17 cellular contexts compared by ENCODE assay signal in genomic region chr2:115163572-115163971, GRCh38.
DNase-seq lines count a peak whose midpoint lies in the region; ATAC-seq and TF ChIP-seq lines count a peak whose summit lies in the region.
"Had no signal": no experiment of that assay in that cellular context is flagged by ENCODE, and none has a peak within 500 bp of the region (broad histone marks: within the 10 kb centered on the region; RNA-seq: fewer than 3 reads in every experiment).

No MANE protein-coding gene starts in this region.

- H2AFZ ChIP-seq in GM23338: no peak overlapping the region

- TF ChIP-seq CTCF in 22Rv1 (IDR thresholded peaks at IDR 0.05) (peak; percentile 36), GM23338 (conservative IDR thresholded peaks at IDR 0.05; ENCODE audit: low read depth in 2 of 2) (peak; percentile 25 to 44; a peak in 3 of 4 replicates), osteocyte (IDR thresholded peaks at IDR 0.05) (no peak)

- H3K4me2 ChIP-seq in GM23338: peak overlapping the region; percentile 95

- ATAC-seq in GM23338 (peak; percentile 5; the same call in 1 of the 3 replicates), GM18498 (IDR thresholded peaks at IDR 0.05; ENCODE audit: unreplicated experiment) (no peak), HG02852 (IDR thresholded peaks at IDR 0.05; ENCODE audit: unreplicated experiment) (no peak), HG03469 (IDR thresholded peaks at IDR 0.05; ENCODE audit: unreplicated experiment) (no peak)

- no peaks in the 10 kb centered on the region for H3F3A ChIP-seq in GM23338 (replicated peaks; ENCODE audit: low read depth)

- peaks cover 26% of the 10 kb centered on the region for H3K27me3 Mint-ChIP-seq in GM23338 (ENCODE audit: insufficient read depth, low read depth, poor library complexity)
- peaks cover 33% of the 10 kb centered on the region for H3K27me3 Mint-ChIP-seq in osteocyte (ENCODE audit: unreplicated experiment)

- H3K27ac Mint-ChIP-seq in GM23338 (no peak overlapping the region), osteocyte (ENCODE audit: unreplicated experiment) (no peak overlapping the region)
- H3K27ac Mint-ChIP-seq: activated CD4-positive, alpha-beta memory T cell treated with anti-CD3 and anti-CD28 coated beads for 36 hours; activated naive CD8-positive, alpha-beta T cell; activated T-cell treated with anti-CD3 and anti-CD28 coated beads, Interleukin-2, amount 50 U/mL, for 24 hours had no signal

- peaks cover 15% of the 10 kb centered on the region for H4K20me1 ChIP-seq in GM23338 (replicated peaks; ENCODE audit: insufficient read depth)

- H3K4me1 Mint-ChIP-seq in GM23338 (peaks cover 19% of the 10 kb centered on the region), osteocyte (ENCODE audit: unreplicated experiment) (peaks cover 4% of the 10 kb centered on the region)

- H3K9me3 Mint-ChIP-seq in GM23338 (no peaks in the 10 kb centered on the region; the same call in 2 of the 3 replicates), osteocyte (ENCODE audit: unreplicated experiment) (no peaks in the 10 kb centered on the region)
- H3K9me3 Mint-ChIP-seq: activated CD4-positive, alpha-beta memory T cell treated with anti-CD3 and anti-CD28 coated beads for 36 hours; activated T-cell treated with anti-CD3 and anti-CD28 coated beads, Interleukin-2, amount 50 U/mL, for 24 hours had no signal

- H3K27me3 ChIP-seq in GM23338 (ENCODE audit: insufficient read depth): peaks cover 41% of the 10 kb centered on the region
- H3K27me3 ChIP-seq in iPS-20b (ENCODE audit: insufficient read depth, low read length): peaks cover 40% of the 10 kb centered on the region

- H3K36me3 ChIP-seq in GM23338 (ENCODE audit: insufficient read depth): no peaks in the 10 kb centered on the region
- H3K36me3 ChIP-seq in iPS-20b (ENCODE audit: insufficient read depth, low read depth, low read length): no peaks in the 10 kb centered on the region
- H3K36me3 ChIP-seq: brain microvascular endothelial cell, sigmoid colon had no signal

- H3K9ac ChIP-seq in iPS-20b (ENCODE audit: low read depth, low read length): no peak overlapping the region

- peaks cover 21% of the 10 kb centered on the region for H3K79me2 ChIP-seq in GM23338 (replicated peaks; ENCODE audit: insufficient read depth)

- H3K36me3 Mint-ChIP-seq in GM23338 (ENCODE audit: low read depth): peaks cover 4% of the 10 kb centered on the region; the same call in 2 of the 3 replicates
- no peaks in the 10 kb centered on the region for H3K36me3 Mint-ChIP-seq in osteocyte (ENCODE audit: unreplicated experiment)
- H3K36me3 Mint-ChIP-seq: activated naive CD8-positive, alpha-beta T cell had no signal

- H3K4me1 ChIP-seq in GM23338 (ENCODE audit: insufficient read depth) (peaks cover 14% of the 10 kb centered on the region), iPS-20b (ENCODE audit: insufficient read depth, low read length) (peaks cover 7% of the 10 kb centered on the region; the same call in 1 of the 2 replicates)
- H3K4me1 ChIP-seq: Caco-2 had no signal

- H3K9me3 ChIP-seq in iPS-20b (ENCODE audit: insufficient read depth, low read depth, low read length): no peaks in the 10 kb centered on the region
- H3K9me3 ChIP-seq: sigmoid colon had no signal

- DNase-seq in GM23338 (ENCODE audit: low spot score): peak; percentile 31
- DNase-seq in NCI-H2196 treated with DMSO at 0.1 percent for 48 hours (lab: John Stamatoyannopoulos, UW; ENCODE audit: unreplicated experiment): peak; percentile 46
- no peak for DNase-seq in osteocyte (ENCODE audit: extremely low spot score, unreplicated experiment)
- DNase-seq: activated CD4-positive, alpha-beta memory T cell treated with anti-CD3 and anti-CD28 coated beads for 36 hours; activated T-cell treated with anti-CD3 and anti-CD28 coated beads, Interleukin-2, amount 50 U/mL, for 24 hours; brain microvascular endothelial cell; cortex of kidney; sigmoid colon; substantia nigra had no signal

- no peaks in the 10 kb centered on the region for H3K9me2 ChIP-seq in GM23338 (ENCODE audit: insufficient read depth)

- H3K27ac ChIP-seq in 22Rv1 (0 out of 2 replicates have a peak overlapping the region, but pooled peaks have one; percentile 72), GM23338 (ENCODE audit: low read depth) (no peak overlapping the region), iPS-20b (ENCODE audit: low read length) (no peak overlapping the region)
- H3K27ac ChIP-seq: brain microvascular endothelial cell, RWPE1, sigmoid colon had no signal

- H3K4me3 ChIP-seq in GM23338: peak overlapping the region; percentile 79
- peak overlapping the region; percentile 89 for H3K4me3 ChIP-seq in iPS-20b (ENCODE audit: low read length)

- peak overlapping the region; percentile 88 for H3K4me3 Mint-ChIP-seq in GM23338
- no peak overlapping the region for H3K4me3 Mint-ChIP-seq in osteocyte (ENCODE audit: unreplicated experiment)
- H3K4me3 Mint-ChIP-seq: activated CD4-positive, alpha-beta memory T cell treated with anti-CD3 and anti-CD28 coated beads for 36 hours; activated naive CD8-positive, alpha-beta T cell; activated T-cell treated with anti-CD3 and anti-CD28 coated beads, Interleukin-2, amount 50 U/mL, for 24 hours had no signal

TF ChIP-seq in GM23338, 12 proteins besides CTCF, POLR2A, EP300 and RAD21 (continues in another document):
- TF ChIP-seq EZH2phosphoT487 (IDR thresholded peaks at IDR 0.05; ENCODE audit: unreplicated experiment) (no peak), EZH2 (IDR thresholded peaks at IDR 0.05; ENCODE audit: low read depth, unreplicated experiment) (no peak), STAT1 (IDR thresholded peaks at IDR 0.05; ENCODE audit: unreplicated experiment) (no peak), ZNF462 (CRISPR knock-in tag; IDR thresholded peaks at IDR 0.05) (no peak), ZNF331 (CRISPR knock-in tag; IDR thresholded peaks at IDR 0.05; ENCODE audit: low read depth) (no peak), ETS1 (IDR thresholded peaks at IDR 0.05) (no peak), ZNF114 (CRISPR knock-in tag; IDR thresholded peaks at IDR 0.05) (no peak)
